9 cellular contexts compared by ENCODE assay signal in the genomic region with DNA sequence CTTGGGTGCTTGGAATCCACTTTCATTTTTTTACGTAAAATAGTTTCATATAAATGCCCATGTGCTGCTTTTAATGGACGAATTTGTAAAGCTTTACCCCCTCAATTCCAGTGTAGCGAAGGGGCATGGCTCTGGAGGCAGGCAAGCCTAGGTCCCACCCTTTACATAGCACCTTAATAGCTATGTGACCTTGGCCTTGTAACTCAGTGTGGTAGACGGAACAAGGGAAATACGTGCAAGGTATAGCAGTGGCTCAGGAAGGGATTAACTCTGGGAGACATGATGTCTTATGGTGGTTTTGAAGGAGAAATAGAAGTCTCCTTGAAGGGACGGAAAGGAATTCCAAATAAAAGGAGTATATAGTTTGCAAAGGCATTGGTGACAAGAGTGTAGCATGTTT. TPM values are rescaled to one million over a fixed set of nuclear protein-coding genes. Genes with fewer than 3 reads are reported as not detected.
DNase-seq lines count a peak whose midpoint lies in the region; ATAC-seq, FAIRE-seq and TF ChIP-seq lines count a peak whose summit lies in the region.
"Had no signal": no experiment of that assay in that cellular context is flagged by ENCODE, and none has a peak within 500 bp of the region (broad histone marks: within the 10 kb centered on the region; RNA-seq: fewer than 3 reads in every experiment).

No MANE protein-coding gene starts in this region.

- peaks cover 12% of the 10 kb centered on the region for H3K79me1 ChIP-seq in trophoblast cell (ENCODE audit: low read length)

- ATAC-seq in DND-41 (ENCODE audit: insufficient read depth, low read depth) = no peak
- no peak for ATAC-seq in Panc1

- H3K27ac ChIP-seq in DND-41 (ENCODE audit: low read length) = peak overlapping the region; percentile 72
- peak overlapping the region; percentile 98 for H3K27ac ChIP-seq in Panc1 (ENCODE audit: low read length)
- peak overlapping the region; percentile 89 for H3K27ac ChIP-seq in epithelial cell of prostate
- H3K27ac ChIP-seq in trophoblast cell (ENCODE audit: low read depth, low read length) = no peak overlapping the region

- TF ChIP-seq POLR2A in H54 (IDR thresholded peaks at IDR 0.05; ENCODE audit: low read depth, low read length) = no peak

- peak overlapping the region; percentile 38 to 96; a peak in 3 of 4 replicates for H3K4me3 ChIP-seq in DND-41 (ENCODE audit: low read depth in 1 of 2, low read length in 2 of 2)
- H3K4me3 ChIP-seq in Panc1 (ENCODE audit: low read depth in 2 of 2, low read length in 2 of 2) = peak overlapping the region; percentile 97 to 99
- H3K4me3 ChIP-seq in trophoblast cell (ENCODE audit: low read depth, low read length) = no peak overlapping the region

- peak overlapping the region; percentile 37 for H3K23ac ChIP-seq in trophoblast cell (ENCODE audit: low read length)

- no peak overlapping the region for H2AK5ac ChIP-seq in trophoblast cell (ENCODE audit: low read length)

- H3K27me3 ChIP-seq in DND-41 (ENCODE audit: insufficient read depth, low read length, poor library complexity) (no peaks in the 10 kb centered on the region), Panc1 (ENCODE audit: control insufficient read depth, insufficient read depth, low read length) (no peaks in the 10 kb centered on the region), trophoblast cell (ENCODE audit: insufficient read depth, low read length) (no peaks in the 10 kb centered on the region)

- no peak overlapping the region for H2BK5ac ChIP-seq in trophoblast cell (ENCODE audit: low read depth, low read length, poor library complexity)

- H4K20me1 ChIP-seq in DND-41 (ENCODE audit: insufficient read depth, low read length) = peaks cover 27% of the 10 kb centered on the region

- H2BK12ac ChIP-seq in trophoblast cell (ENCODE audit: low read length) = no peak overlapping the region

- no peak overlapping the region for H4K8ac ChIP-seq in trophoblast cell (ENCODE audit: low read depth, low read length)

- no peak overlapping the region for H3K18ac ChIP-seq in trophoblast cell (ENCODE audit: low read length)

- H3K36me3 ChIP-seq in DND-41 (ENCODE audit: insufficient read depth, low read length) = peaks cover 52% of the 10 kb centered on the region
- H3K36me3 ChIP-seq in Panc1 (ENCODE audit: control insufficient read depth, insufficient read depth, low read length) = peaks cover 35% of the 10 kb centered on the region
- peaks cover 14 to 19% of the 10 kb centered on the region in 2 experiments for H3K36me3 ChIP-seq in trophoblast cell (ENCODE audit: control insufficient read depth in 1 of 2, insufficient read depth in 2 of 2, low read length in 2 of 2)

- POLR2A ChIA-PET in Panc1 (lab: Charles Lee) = no interaction called here

- H3K14ac ChIP-seq in trophoblast cell (ENCODE audit: low read length) = no peak overlapping the region

- H3K4me2 ChIP-seq in DND-41 (ENCODE audit: insufficient read depth, low read length) = peak overlapping the region; percentile 76
- H3K4me2 ChIP-seq in trophoblast cell (ENCODE audit: low read length) = peak overlapping the region; percentile 84

- intact Hi-C loops in Panc1 (cut with micrococcal nuclease; ENCODE audit: unreplicated experiment) = no loop called here

- peak overlapping the region; percentile 93 for H3K4ac ChIP-seq in trophoblast cell (ENCODE audit: low read depth, low read length)

- no peak for TF ChIP-seq CTCF in DND-41 (IDR thresholded peaks at IDR 0.05; ENCODE audit: borderline replicate concordance, extremely low read depth, low read length, poor library complexity, severe bottlenecking)
- TF ChIP-seq CTCF in Panc1 (IDR thresholded peaks at IDR 0.05) = no peak

- BruUV-seq in Panc1 (replicated peaks; lab: Mats Ljungman, UMichigan) = TSS peak; percentile 82

- peaks cover 66% of the 10 kb centered on the region for H3K79me2 ChIP-seq in DND-41 (ENCODE audit: insufficient read depth, low read length)
- H3K79me2 ChIP-seq in trophoblast cell (ENCODE audit: control insufficient read depth, insufficient read depth, low read length, poor library complexity) = peaks cover 16% of the 10 kb centered on the region

- peaks cover 41% of the 10 kb centered on the region for H3K4me1 ChIP-seq in DND-41 (ENCODE audit: insufficient read depth, low read length)
- H3K4me1 ChIP-seq in Panc1 (ENCODE audit: control insufficient read depth, insufficient read depth, low read length) = peaks cover 21% of the 10 kb centered on the region
- peaks cover 4 to 10% of the 10 kb centered on the region in 2 experiments for H3K4me1 ChIP-seq in trophoblast cell (ENCODE audit: control insufficient read depth in 1 of 2, insufficient read depth in 2 of 2, low read length in 2 of 2)

- no CpG with 5 or more reads among the region's 6 CpGs for WGBS in trophoblast cell (ENCODE audit: extremely low coverage, insufficient coverage, insufficient read length)

- H3K9ac ChIP-seq in DND-41 (ENCODE audit: low read depth, low read length) = peak overlapping the region; percentile 91
- peak overlapping the region; percentile 85 for H3K9ac ChIP-seq in trophoblast cell (ENCODE audit: low read length)

- FAIRE-seq in H54 (lab: Jason Lieb, UNC) = no peak

- in situ Hi-C loops in Panc1 (cut with HindIII; ENCODE audit: low pct_unique_long_range_greater_than_20kb, low sequenced_read_pairs) = no loop called here

- H2BK120ac ChIP-seq in trophoblast cell (ENCODE audit: insufficient read depth, low read length, poor library complexity) = no peak overlapping the region

- DNase-seq in DND-41 = no peak
- DNase-seq in Panc1 (ENCODE audit: low read depth, low spot score) = no peak
- no peak for DNase-seq in epithelial cell of prostate (ENCODE audit: low read depth, low spot score)
- DNase-seq in trophoblast cell = no peak
- no peak for DNase-seq in NCI-H1092 (lab: John Stamatoyannopoulos, UW)
- no peak for DNase-seq in NCI-H510A treated with DMSO at 0.1 percent for 48 hours (lab: John Stamatoyannopoulos, UW)
- DNase-seq in NCI-H774 (lab: John Stamatoyannopoulos, UW) = no peak
- DNase-seq in H54 (ENCODE audit: insufficient read length, low spot score) = no peak
- DNase-seq: NCI-H2081 treated with DMSO at 0.1 percent for 48 hours had no signal

- CTCF ChIA-PET in Panc1 (lab: Charles Lee) = no interaction called here

- H4K12ac ChIP-seq in trophoblast cell (ENCODE audit: low read depth, low read length) = no peak overlapping the region

- no peaks in the 10 kb centered on the region for H3K9me3 ChIP-seq in DND-41 (ENCODE audit: insufficient read depth, low read length, severe bottlenecking)
- no peaks in the 10 kb centered on the region for H3K9me3 ChIP-seq in Panc1 (ENCODE audit: control insufficient read depth, insufficient read depth, low read depth, low read length)
- no peaks in the 10 kb centered on the region for H3K9me3 ChIP-seq in trophoblast cell (ENCODE audit: insufficient read depth, low read depth, low read length)

- H4K91ac ChIP-seq in trophoblast cell (ENCODE audit: low read depth, low read length) = no peak overlapping the region

- no peak overlapping the region for H2AFZ ChIP-seq in DND-41 (ENCODE audit: low read depth, low read length)
- H2AFZ ChIP-seq in trophoblast cell (ENCODE audit: insufficient read depth, low read length, poor library complexity) = no peak overlapping the region

RNA-seq across cellular contexts. Expression of a gene that starts 1.4 kb away (rescaled TPM):
- 246 TPM for total RNA-seq in Panc1 (2021; ENCODE audit: unreplicated experiment)
- 179 TPM for polyA plus RNA-seq in Panc1 (2012; ENCODE audit: insufficient read length)
- 320 and 344 TPM in 2 replicates for polyA plus RNA-seq in trophoblast cell (2013)
